Comparison of ENCODE assay signal across 19 cellular contexts in genomic region chr5:152838241-152838786, GRCh38.
DNase-seq lines count a peak whose midpoint lies in the region; ATAC-seq and FAIRE-seq lines count a peak whose summit lies in the region.
"Had no signal": no experiment of that assay in that cellular context is flagged by ENCODE, and none has a peak within 500 bp of the region (broad histone marks: within the 10 kb centered on the region; RNA-seq: fewer than 3 reads in every experiment).

No MANE protein-coding gene starts in this region.

- 58% methylated on average over 7 of the region's 7 CpGs for WGBS in right cardiac atrium
- 70 to 83% (median 77%) methylated on average over 7 of the region's 7 CpGs for WGBS in small intestine, 3 donors

- H3K4me3 ChIP-seq in right cardiac atrium (ENCODE audit: low read length) (no peak overlapping the region), small intestine (ENCODE audit: low read depth in 1 of 2, low read length in 2 of 2) (no peak overlapping the region)
- H3K4me3 ChIP-seq: SK-N-MC had no signal

- no peak overlapping the region for H3K27ac ChIP-seq in right cardiac atrium (ENCODE audit: low read length)
- no peak overlapping the region for H3K27ac ChIP-seq in small intestine (ENCODE audit: low read depth in 1 of 2, low read length in 1 of 2)
- H3K27ac ChIP-seq: RWPE1, SK-N-MC had no signal

- H3K36me3 ChIP-seq in small intestine (ENCODE audit: control insufficient read depth in 2 of 2, insufficient read depth in 2 of 2, low read length in 2 of 2) = no peaks in the 10 kb centered on the region

- DNase-seq in activated gamma-delta T cell treated with Interleukin-2 at 50 U/mL for 16 hours (peak; percentile 2), activated gamma-delta T cell (lab: John Stamatoyannopoulos, UW) (no peak), NCI-H69 (lab: John Stamatoyannopoulos, UW) (peak; percentile 86), right cardiac atrium (peak in 2 of 3 donors; percentile 21 to 41), renal cortical epithelial cell (ENCODE audit: low read depth) (peak; percentile 19), small intestine (no peak)
- DNase-seq in stimulated activated CD4-positive, alpha-beta T cell treated with anti-CD3 and anti-CD28 coated beads, Interleukin-12 subunit alpha, Interleukin-12 subunit beta, amount 100 ng/mL, for 4 hours = no peak
- DNase-seq: Calu3, H7, IMR-90, KG1, MM.1S, NCI-H2029, NCI-H446, NCI-H524 treated with DMSO at 0.1 percent for 48 hours, NCI-H82, SIG-M5 had no signal

- H3K27me3 ChIP-seq in right cardiac atrium (ENCODE audit: control insufficient read depth, insufficient read depth) (no peaks in the 10 kb centered on the region), small intestine (ENCODE audit: control insufficient read depth in 2 of 2, insufficient read depth in 2 of 2, low read length in 2 of 2) (no peaks in the 10 kb centered on the region)

- peak in 1 of 2 donors; percentile 45 for ATAC-seq in right cardiac atrium

- no peaks in the 10 kb centered on the region for H3K4me1 ChIP-seq in right cardiac atrium (ENCODE audit: control insufficient read depth, insufficient read depth, low read length)
- no peaks in the 10 kb centered on the region for H3K4me1 ChIP-seq in small intestine (ENCODE audit: control insufficient read depth in 2 of 2, insufficient read depth in 1 of 2, low read depth in 1 of 2, low read length in 1 of 2)

- no peak for FAIRE-seq in small intestine (lab: Jason Lieb, UNC)

- no peaks in the 10 kb centered on the region for H3K9me3 ChIP-seq in right cardiac atrium (ENCODE audit: control insufficient read depth, low read length)
- no peaks in the 10 kb centered on the region for H3K9me3 ChIP-seq in small intestine (ENCODE audit: control insufficient read depth, low read depth)

- intact Hi-C loops in right cardiac atrium (cut with DNase I) = no loop called here

Comparison
In these comparisons a context has a peak if more than half of its experiments do, and no peak if none do; other contexts are left out.
1. DNase-seq: peak in activated gamma-delta T cell treated with Interleukin-2 at 50 U/mL for 16 hours (single experiment), NCI-H69 (single experiment), right cardiac atrium (2 of 3) and renal cortical epithelial cell (single experiment); none in activated gamma-delta T cell (single experiment), small intestine (single experiment) and stimulated activated CD4-positive, alpha-beta T cell treated with anti-CD3 and anti-CD28 coated beads, Interleukin-12 subunit alpha, Interleukin-12 subunit beta, amount 100 ng/mL, for 4 hours (single experiment).